ENCODE assay signal across 1 cellular context in the genomic region with DNA sequence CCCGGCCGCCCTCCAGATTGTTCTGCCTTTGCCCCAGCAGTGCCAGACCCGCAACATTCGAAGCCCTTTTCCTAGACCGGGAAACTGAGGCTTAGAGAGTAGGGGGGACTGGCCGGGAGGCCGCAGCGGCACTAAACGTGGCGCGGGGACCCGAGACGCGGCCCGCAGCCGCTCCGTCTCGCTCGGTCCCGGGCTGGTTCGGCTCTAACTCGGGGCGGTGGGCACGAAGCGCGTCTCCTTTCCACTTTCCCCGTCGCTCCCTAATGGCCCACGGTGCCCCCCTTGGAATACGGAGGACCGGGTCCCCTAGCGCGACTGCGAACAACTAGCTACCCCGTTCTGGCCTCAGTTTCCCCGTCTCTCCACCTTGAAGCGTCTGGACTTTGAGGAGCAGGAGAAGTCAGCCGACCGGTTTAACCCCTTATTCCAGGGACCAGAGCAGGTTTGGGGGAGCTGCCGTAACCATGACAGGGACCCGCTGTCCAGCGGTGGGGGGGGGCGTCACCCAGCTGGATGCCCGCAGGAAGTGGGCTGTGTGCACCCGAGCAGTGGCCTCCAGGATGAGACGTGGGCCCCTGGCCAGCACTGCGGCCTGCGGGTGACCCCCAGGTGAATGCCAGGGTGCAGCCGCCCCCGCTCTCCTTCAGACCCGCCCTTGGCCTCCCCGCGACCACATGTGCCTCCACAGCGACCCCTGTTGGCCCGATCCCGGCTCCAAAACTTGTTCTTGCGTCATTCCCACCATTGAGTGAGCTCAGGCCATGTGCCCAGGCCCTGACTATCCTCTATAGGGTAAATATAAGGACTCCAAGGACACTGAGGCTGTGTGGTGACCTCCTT.
TF ChIP-seq lines count a peak whose summit lies in the region.

No MANE protein-coding gene starts in this region.

TF ChIP-seq in HepG2, 621 proteins besides CTCF, POLR2A, EP300 and RAD21 (continued from another document and continues in another):
- TF ChIP-seq ZBTB37 (CRISPR knock-in tag; IDR thresholded peaks at IDR 0.05) (peak; percentile 55; the same call in 1 of the 2 replicates), ARNTL (CRISPR knock-in tag; IDR thresholded peaks at IDR 0.05) (peak; percentile 84), ZNF563 (CRISPR knock-in tag; IDR thresholded peaks at IDR 0.05) (peak; percentile 69), ZFX (CRISPR knock-in tag; IDR thresholded peaks at IDR 0.05; ENCODE audit: low read depth) (peak; percentile 86), HOXA3 (CRISPR knock-in tag; IDR thresholded peaks at IDR 0.05) (peak; percentile 91), SMC3 (IDR thresholded peaks at IDR 0.05; ENCODE audit: low read length) (peak; percentile 60), ZNF496 (CRISPR knock-in tag; IDR thresholded peaks at IDR 0.05; ENCODE audit: insufficient replicate concordance) (no peak), ZBTB25 (CRISPR knock-in tag; IDR thresholded peaks at IDR 0.05) (peak; percentile 86), CHD4 (IDR thresholded peaks at IDR 0.05; ENCODE audit: borderline replicate concordance, low read length) (no peak), ZNF619 (CRISPR knock-in tag; IDR thresholded peaks at IDR 0.05) (no peak), SIX1 (CRISPR knock-in tag; IDR thresholded peaks at IDR 0.05; ENCODE audit: borderline replicate concordance) (peak; percentile 49; the same call in 1 of the 2 replicates), ETV6 (CRISPR knock-in tag; conservative IDR thresholded peaks at IDR 0.05) (peak; percentile 71; the same call in 1 of the 2 replicates), STAG1 (CRISPR knock-in tag; IDR thresholded peaks at IDR 0.05) (peak; percentile 56), MTA1 (CRISPR knock-in tag; IDR thresholded peaks at IDR 0.05; ENCODE audit: borderline replicate concordance) (peak; percentile 89), ERF (CRISPR knock-in tag; IDR thresholded peaks at IDR 0.05) (peak; percentile 94), HIVEP1 (CRISPR knock-in tag; IDR thresholded peaks at IDR 0.05) (peak; percentile 80), CREB1 (IDR thresholded peaks at IDR 0.05) (peak; percentile 61), CREB1 (CRISPR knock-in tag; IDR thresholded peaks at IDR 0.05) (peak; percentile 43; the same call in 1 of the 2 replicates), SMYD3 (CRISPR knock-in tag; IDR thresholded peaks at IDR 0.05) (peak; percentile 53; the same call in 1 of the 2 replicates), TBX2 (CRISPR knock-in tag; IDR thresholded peaks at IDR 0.05; ENCODE audit: borderline replicate concordance) (peak; percentile 77; the same call in 1 of the 2 replicates), CEBPB (IDR thresholded peaks at IDR 0.05; ENCODE audit: borderline replicate concordance, low read depth, low read length) (peak; percentile 97), ZBTB7B (CRISPR knock-in tag; IDR thresholded peaks at IDR 0.05) (peak; percentile 80), THAP7 (CRISPR knock-in tag; IDR thresholded peaks at IDR 0.05) (no peak), KDM6A (CRISPR knock-in tag; IDR thresholded peaks at IDR 0.05; ENCODE audit: low read depth) (peak; percentile 40; the same call in 1 of the 2 replicates), ZNF660 (CRISPR knock-in tag; IDR thresholded peaks at IDR 0.05; ENCODE audit: borderline replicate concordance, low read depth) (no peak), ZSCAN20 (CRISPR knock-in tag; IDR thresholded peaks at IDR 0.05; ENCODE audit: borderline replicate concordance) (0 out of 2 replicates have a peak, but pooled peaks have one; percentile 66), NR2C2 (CRISPR knock-in tag; IDR thresholded peaks at IDR 0.05; ENCODE audit: borderline replicate concordance) (peak; percentile 86), ZMYM2 (CRISPR knock-in tag; IDR thresholded peaks at IDR 0.05) (0 out of 2 replicates have a peak, but pooled peaks have one; percentile 39), DMAP1 (CRISPR knock-in tag; IDR thresholded peaks at IDR 0.05) (peak; percentile 96), ZC3H4 (CRISPR knock-in tag; IDR thresholded peaks at IDR 0.05; ENCODE audit: borderline replicate concordance) (0 out of 2 replicates have a peak, but pooled peaks have one; percentile 37), TBL1XR1 (IDR thresholded peaks at IDR 0.05; ENCODE audit: borderline replicate concordance, low read length, partially characterized antibody) (no peak), ZNF883 (CRISPR knock-in tag; IDR thresholded peaks at IDR 0.05; ENCODE audit: not compliant biosample characterization) (peak; percentile 71), ZNF75D (CRISPR knock-in tag; IDR thresholded peaks at IDR 0.05; ENCODE audit: borderline replicate concordance) (0 out of 2 replicates have a peak, but pooled peaks have one; percentile 49), SPEN (CRISPR knock-in tag; IDR thresholded peaks at IDR 0.05; ENCODE audit: low read depth) (peak; percentile 85), HNRNPUL1 (IDR thresholded peaks at IDR 0.05; ENCODE audit: low read depth, low read length) (no peak), U2AF2 (IDR thresholded peaks at IDR 0.05; ENCODE audit: low read depth, low read length) (no peak), MTF1 (CRISPR knock-in tag; IDR thresholded peaks at IDR 0.05) (0 out of 2 replicates have a peak, but pooled peaks have one; percentile 52), PCBP2 (optimal IDR thresholded peaks at IDR 0.05; ENCODE audit: low read depth, low read length, poor library complexity, severe bottlenecking) (no peak), ZFY (CRISPR knock-in tag; IDR thresholded peaks at IDR 0.05) (peak; percentile 84), KDM4B (CRISPR knock-in tag; IDR thresholded peaks at IDR 0.05) (peak; percentile 80), ZNF709 (CRISPR knock-in tag; IDR thresholded peaks at IDR 0.05) (peak; percentile 67; the same call in 1 of the 2 replicates), ISX (CRISPR knock-in tag; conservative IDR thresholded peaks at IDR 0.05) (0 out of 2 replicates have a peak, but pooled peaks have one; percentile 40), DDIT3 (CRISPR knock-in tag; IDR thresholded peaks at IDR 0.05) (no peak), MIER3 (CRISPR knock-in tag; IDR thresholded peaks at IDR 0.05; ENCODE audit: borderline replicate concordance) (peak; percentile 76; the same call in 1 of the 2 replicates), SIN3B (IDR thresholded peaks at IDR 0.05; ENCODE audit: low read length) (no peak; the same call in 1 of the 2 replicates)
- TF ChIP-seq, protein P1, sequence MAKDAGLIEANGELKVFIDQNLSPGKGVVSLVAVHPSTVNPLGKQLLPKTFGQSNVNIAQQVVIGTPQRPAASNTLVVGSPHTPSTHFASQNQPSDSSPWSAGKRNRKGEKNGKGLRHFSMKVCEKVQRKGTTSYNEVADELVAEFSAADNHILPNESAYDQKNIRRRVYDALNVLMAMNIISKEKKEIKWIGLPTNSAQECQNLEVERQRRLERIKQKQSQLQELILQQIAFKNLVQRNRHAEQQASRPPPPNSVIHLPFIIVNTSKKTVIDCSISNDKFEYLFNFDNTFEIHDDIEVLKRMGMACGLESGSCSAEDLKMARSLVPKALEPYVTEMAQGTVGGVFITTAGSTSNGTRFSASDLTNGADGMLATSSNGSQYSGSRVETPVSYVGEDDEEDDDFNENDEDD (CRISPR knock-in tag; IDR thresholded peaks at IDR 0.05; ENCODE audit: borderline replicate concordance), result peak; percentile 86
- TF ChIP-seq, protein P2, sequence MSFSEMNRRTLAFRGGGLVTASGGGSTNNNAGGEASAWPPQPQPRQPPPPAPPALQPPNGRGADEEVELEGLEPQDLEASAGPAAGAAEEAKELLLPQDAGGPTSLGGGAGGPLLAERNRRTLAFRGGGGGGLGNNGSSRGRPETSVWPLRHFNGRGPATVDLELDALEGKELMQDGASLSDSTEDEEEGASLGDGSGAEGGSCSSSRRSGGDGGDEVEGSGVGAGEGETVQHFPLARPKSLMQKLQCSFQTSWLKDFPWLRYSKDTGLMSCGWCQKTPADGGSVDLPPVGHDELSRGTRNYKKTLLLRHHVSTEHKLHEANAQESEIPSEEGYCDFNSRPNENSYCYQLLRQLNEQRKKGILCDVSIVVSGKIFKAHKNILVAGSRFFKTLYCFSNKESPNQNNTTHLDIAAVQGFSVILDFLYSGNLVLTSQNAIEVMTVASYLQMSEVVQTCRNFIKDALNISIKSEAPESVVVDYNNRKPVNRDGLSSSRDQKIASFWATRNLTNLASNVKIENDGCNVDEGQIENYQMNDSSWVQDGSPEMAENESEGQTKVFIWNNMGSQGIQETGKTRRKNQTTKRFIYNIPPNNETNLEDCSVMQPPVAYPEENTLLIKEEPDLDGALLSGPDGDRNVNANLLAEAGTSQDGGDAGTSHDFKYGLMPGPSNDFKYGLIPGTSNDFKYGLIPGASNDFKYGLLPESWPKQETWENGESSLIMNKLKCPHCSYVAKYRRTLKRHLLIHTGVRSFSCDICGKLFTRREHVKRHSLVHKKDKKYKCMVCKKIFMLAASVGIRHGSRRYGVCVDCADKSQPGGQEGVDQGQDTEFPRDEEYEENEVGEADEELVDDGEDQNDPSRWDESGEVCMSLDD (CRISPR knock-in tag; IDR thresholded peaks at IDR 0.05; ENCODE audit: borderline replicate concordance), result peak; percentile 95; the same call in 1 of the 2 replicates
- TF ChIP-seq, protein P3, sequence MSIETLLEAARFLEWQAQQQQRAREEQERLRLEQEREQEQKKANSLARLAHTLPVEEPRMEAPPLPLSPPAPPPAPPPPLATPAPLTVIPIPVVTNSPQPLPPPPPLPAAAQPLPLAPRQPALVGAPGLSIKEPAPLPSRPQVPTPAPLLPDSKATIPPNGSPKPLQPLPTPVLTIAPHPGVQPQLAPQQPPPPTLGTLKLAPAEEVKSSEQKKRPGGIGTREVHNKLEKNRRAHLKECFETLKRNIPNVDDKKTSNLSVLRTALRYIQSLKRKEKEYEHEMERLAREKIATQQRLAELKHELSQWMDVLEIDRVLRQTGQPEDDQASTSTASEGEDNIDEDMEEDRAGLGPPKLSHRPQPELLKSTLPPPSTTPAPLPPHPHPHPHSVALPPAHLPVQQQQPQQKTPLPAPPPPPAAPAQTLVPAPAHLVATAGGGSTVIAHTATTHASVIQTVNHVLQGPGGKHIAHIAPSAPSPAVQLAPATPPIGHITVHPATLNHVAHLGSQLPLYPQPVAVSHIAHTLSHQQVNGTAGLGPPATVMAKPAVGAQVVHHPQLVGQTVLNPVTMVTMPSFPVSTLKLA (IDR thresholded peaks at IDR 0.05), result peak; percentile 83
- TF ChIP-seq, protein P4, sequence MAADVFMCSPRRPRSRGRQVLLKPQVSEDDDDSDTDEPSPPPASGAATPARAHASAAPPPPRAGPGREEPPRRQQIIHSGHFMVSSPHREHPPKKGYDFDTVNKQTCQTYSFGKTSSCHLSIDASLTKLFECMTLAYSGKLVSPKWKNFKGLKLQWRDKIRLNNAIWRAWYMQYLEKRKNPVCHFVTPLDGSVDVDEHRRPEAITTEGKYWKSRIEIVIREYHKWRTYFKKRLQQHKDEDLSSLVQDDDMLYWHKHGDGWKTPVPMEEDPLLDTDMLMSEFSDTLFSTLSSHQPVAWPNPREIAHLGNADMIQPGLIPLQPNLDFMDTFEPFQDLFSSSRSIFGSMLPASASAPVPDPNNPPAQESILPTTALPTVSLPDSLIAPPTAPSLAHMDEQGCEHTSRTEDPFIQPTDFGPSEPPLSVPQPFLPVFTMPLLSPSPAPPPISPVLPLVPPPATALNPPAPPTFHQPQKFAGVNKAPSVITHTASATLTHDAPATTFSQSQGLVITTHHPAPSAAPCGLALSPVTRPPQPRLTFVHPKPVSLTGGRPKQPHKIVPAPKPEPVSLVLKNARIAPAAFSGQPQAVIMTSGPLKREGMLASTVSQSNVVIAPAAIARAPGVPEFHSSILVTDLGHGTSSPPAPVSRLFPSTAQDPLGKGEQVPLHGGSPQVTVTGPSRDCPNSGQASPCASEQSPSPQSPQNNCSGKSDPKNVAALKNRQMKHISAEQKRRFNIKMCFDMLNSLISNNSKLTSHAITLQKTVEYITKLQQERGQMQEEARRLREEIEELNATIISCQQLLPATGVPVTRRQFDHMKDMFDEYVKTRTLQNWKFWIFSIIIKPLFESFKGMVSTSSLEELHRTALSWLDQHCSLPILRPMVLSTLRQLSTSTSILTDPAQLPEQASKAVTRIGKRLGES (CRISPR knock-in tag; IDR thresholded peaks at IDR 0.05; ENCODE audit: borderline replicate concordance), result peak; percentile 87
- TF ChIP-seq, protein P5, sequence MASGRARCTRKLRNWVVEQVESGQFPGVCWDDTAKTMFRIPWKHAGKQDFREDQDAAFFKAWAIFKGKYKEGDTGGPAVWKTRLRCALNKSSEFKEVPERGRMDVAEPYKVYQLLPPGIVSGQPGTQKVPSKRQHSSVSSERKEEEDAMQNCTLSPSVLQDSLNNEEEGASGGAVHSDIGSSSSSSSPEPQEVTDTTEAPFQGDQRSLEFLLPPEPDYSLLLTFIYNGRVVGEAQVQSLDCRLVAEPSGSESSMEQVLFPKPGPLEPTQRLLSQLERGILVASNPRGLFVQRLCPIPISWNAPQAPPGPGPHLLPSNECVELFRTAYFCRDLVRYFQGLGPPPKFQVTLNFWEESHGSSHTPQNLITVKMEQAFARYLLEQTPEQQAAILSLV (CRISPR knock-in tag; IDR thresholded peaks at IDR 0.05; ENCODE audit: borderline replicate concordance), result peak; percentile 79
